In the genomic region with DNA sequence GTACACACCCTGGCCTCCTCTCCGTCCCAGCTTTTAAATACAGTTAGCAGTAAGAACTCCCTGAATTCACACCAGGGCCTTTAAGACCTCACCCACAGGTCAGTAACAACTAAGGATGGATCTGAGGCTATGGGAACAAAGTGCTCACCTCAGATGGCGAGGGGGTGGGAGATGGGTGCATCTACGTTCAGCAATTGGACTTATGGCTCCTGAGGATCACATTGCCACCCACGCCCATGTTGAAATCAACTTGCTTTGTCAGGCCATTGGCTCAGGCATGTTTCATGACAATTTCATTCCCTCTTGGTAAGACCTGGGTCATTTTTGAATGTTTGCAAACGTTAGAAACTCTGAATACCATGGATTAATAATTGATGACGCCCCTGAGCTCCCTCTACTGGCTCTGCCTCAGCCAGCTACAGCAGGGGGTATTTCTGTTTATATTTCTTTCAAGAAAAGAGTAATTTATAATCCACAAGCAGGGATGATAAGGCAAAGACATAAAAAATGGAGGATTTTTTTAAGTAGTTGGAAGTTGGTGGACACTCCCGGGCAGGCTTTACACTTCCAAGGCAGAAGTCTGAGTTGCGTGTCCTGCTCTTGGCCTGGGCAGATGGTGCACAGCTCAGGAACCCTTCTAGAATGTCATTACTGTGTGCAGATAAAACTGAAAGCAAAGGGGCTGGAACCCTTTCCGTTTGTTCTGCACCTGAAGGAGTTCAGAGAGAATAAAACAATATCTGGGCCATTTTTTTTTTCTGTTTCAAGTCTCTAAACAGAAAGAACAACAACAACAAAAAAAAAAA, we compare ENCODE assay signal across 8 cellular contexts. TPM values are rescaled to one million over a fixed set of nuclear protein-coding genes. Genes with fewer than 3 reads are reported as not detected.
A peak's percentile ranks its signal among the peaks of the same experiment; 100 is the strongest.
DNase-seq lines count a peak whose midpoint lies in the region; ATAC-seq and TF ChIP-seq lines count a peak whose summit lies in the region.

No MANE protein-coding gene starts in this region.

- H3K36me3 ChIP-seq in CD8-positive, alpha-beta memory T cell (ENCODE audit: insufficient read depth, low read length), result no peaks in the 10 kb centered on the region
- no peaks in the 10 kb centered on the region for H3K36me3 ChIP-seq in gastroesophageal sphincter

- H3K9me3 ChIP-seq in CD8-positive, alpha-beta memory T cell (ENCODE audit: low read length), result no peaks in the 10 kb centered on the region
- H3K9me3 ChIP-seq in gastroesophageal sphincter, result no peaks in the 10 kb centered on the region

- TF ChIP-seq CTCF in NB4 (IDR thresholded peaks at IDR 0.05; ENCODE audit: low read depth, low read length), result peak; percentile 17
- no peak for TF ChIP-seq CTCF in gastroesophageal sphincter (IDR thresholded peaks at IDR 0.05)

- WGBS in gastroesophageal sphincter (ENCODE audit: low coverage in 1 of 2), 2 donors, result 65 to 71% methylated on average over 7 to 8 of the region's 9 CpGs

- H3K27ac Mint-ChIP-seq in CD8-positive, alpha-beta memory T cell, result peak overlapping the region; percentile 55 to 96 (median 75)

- TF ChIP-seq EP300 in gastroesophageal sphincter (IDR thresholded peaks at IDR 0.05), result no peak

- peaks cover 52% of the 10 kb centered on the region for H3K4me1 ChIP-seq in CD8-positive, alpha-beta memory T cell (ENCODE audit: insufficient read depth, low read length)
- peaks cover 9 to 68% (median 12%) of the 10 kb centered on the region in 3 donors for H3K4me1 ChIP-seq in gastroesophageal sphincter

- H3K36me3 Mint-ChIP-seq in CD8-positive, alpha-beta memory T cell, result no peaks in the 10 kb centered on the region

- H3K4me3 Mint-ChIP-seq in CD8-positive, alpha-beta memory T cell, result peak overlapping the region in 5 of 7 donors; percentile 33 to 66 (median 51)

- no peak for DNase-seq in CD8-positive, alpha-beta memory T cell
- DNase-seq in NB4 (ENCODE audit: low read depth), result no peak
- no peak for DNase-seq in NCI-H128 (lab: John Stamatoyannopoulos, UW; ENCODE audit: unreplicated experiment)
- DNase-seq in activated effector memory CD4-positive, alpha-beta T cell treated with anti-CD3 and anti-CD28 coated beads, Interleukin-2, amount 50 U/mL, for 16 hours, result no peak
- no peak for DNase-seq in stimulated activated CD4-positive, alpha-beta T cell treated with anti-CD3 and anti-CD28 coated beads, Interleukin-4, amount 100 ng/mL, for 1 hour
- DNase-seq in GF-D8 (lab: John Stamatoyannopoulos, UW), result no peak

- CTCF ChIA-PET in CD8-positive, alpha-beta memory T cell (lab: Charles Lee), result interaction anchor here (0.8 to 2.6 kb wide), 6 partner anchors 10 to 122 kb away, joined by 3 to 13 read pairs (median 4); a partner anchor contains a TSS

- no peaks in the 10 kb centered on the region for H3K9me3 Mint-ChIP-seq in CD8-positive, alpha-beta memory T cell

- H3K27me3 Mint-ChIP-seq in CD8-positive, alpha-beta memory T cell, result no peaks in the 10 kb centered on the region

- no peaks in the 10 kb centered on the region for H3K27me3 ChIP-seq in CD8-positive, alpha-beta memory T cell (ENCODE audit: insufficient read depth, low read length, poor library complexity, severe bottlenecking)
- no peaks in the 10 kb centered on the region for H3K27me3 ChIP-seq in gastroesophageal sphincter

- no peak overlapping the region for H3K4me3 ChIP-seq in CD8-positive, alpha-beta memory T cell (ENCODE audit: low read length)
- no peak overlapping the region for H3K4me3 ChIP-seq in NB4 (ENCODE audit: low read depth, low read length)
- no peak overlapping the region for H3K4me3 ChIP-seq in gastroesophageal sphincter

- H3K27ac ChIP-seq in CD8-positive, alpha-beta memory T cell (ENCODE audit: low read depth, low read length), result no peak overlapping the region
- peak overlapping the region; percentile 21 to 86 (median 63) for H3K27ac ChIP-seq in gastroesophageal sphincter

- POLR2A ChIA-PET in CD8-positive, alpha-beta memory T cell (lab: Charles Lee), result interaction anchor here (0.8 to 1.3 kb wide), 2 partner anchors 13 to 26 kb away, joined by 3 to 4 read pairs; no protein-coding TSS in a partner anchor

- peaks cover 46 to 56% (median 55%) of the 10 kb centered on the region in 3 donors for H3K4me1 Mint-ChIP-seq in CD8-positive, alpha-beta memory T cell

- TF ChIP-seq POLR2A in NB4 (IDR thresholded peaks at IDR 0.05; ENCODE audit: extremely low read depth, insufficient read length), result no peak
- TF ChIP-seq POLR2A in gastroesophageal sphincter (IDR thresholded peaks at IDR 0.05), result no peak

- ATAC-seq in GM19468 (IDR thresholded peaks at IDR 0.05; ENCODE audit: extremely low read depth, unreplicated experiment) (peak; percentile 31), gastroesophageal sphincter (no peak)

RNA-seq across cellular contexts. Expression of a gene that starts 13.7 kb away (rescaled TPM):
- 100 to 1,000 TPM; 125 to 132 TPM for total RNA-seq in CD8-positive, alpha-beta memory T cell
- 110 TPM for polyA plus RNA-seq in CD8-positive, alpha-beta memory T cell
- 100 to 1,000 TPM in 1 of 4 donors, 10 to 100 TPM in 3; 78.2 to 139 (median 92.8) TPM for total RNA-seq in gastroesophageal sphincter
